In genomic region chr14:104778694-104779331, GRCh38 we compare ENCODE assay signal across 23 cellular contexts. TPM values are rescaled to one million over a fixed set of nuclear protein-coding genes. Genes with fewer than 3 reads are reported as not detected.
DNase-seq lines count a peak whose midpoint lies in the region; ATAC-seq and TF ChIP-seq lines count a peak whose summit lies in the region.
"Had no signal": no experiment of that assay in that cellular context is flagged by ENCODE, and none has a peak within 500 bp of the region (broad histone marks: within the 10 kb centered on the region; RNA-seq: fewer than 3 reads in every experiment).

No MANE protein-coding gene starts in this region.

- H3K27ac Mint-ChIP-seq in naive thymus-derived CD4-positive, alpha-beta T cell = no peak overlapping the region
- H3K27ac Mint-ChIP-seq in activated CD4-positive, alpha-beta T cell treated with anti-CD3 and anti-CD28 coated beads, Interleukin-2, amount 10 ng/mL, durations not matched to agents 24 days and 14 days = no peak overlapping the region
- H3K27ac Mint-ChIP-seq: CD8-positive, alpha-beta T cell; HFFc6 had no signal

- H3K9me3 ChIP-seq in naive thymus-derived CD4-positive, alpha-beta T cell (ENCODE audit: control insufficient read depth in 2 of 3, low read length in 3 of 3) = no peaks in the 10 kb centered on the region
- H3K9me3 ChIP-seq in A673 (ENCODE audit: low read depth, low read length, poor library complexity, severe bottlenecking) = no peaks in the 10 kb centered on the region
- H3K9me3 ChIP-seq: BLaER1, Peyer's patch, SK-N-SH had no signal

- H3K4me1 Mint-ChIP-seq in naive thymus-derived CD4-positive, alpha-beta T cell = no peaks in the 10 kb centered on the region
- no peaks in the 10 kb centered on the region for H3K4me1 Mint-ChIP-seq in activated CD4-positive, alpha-beta T cell treated with anti-CD3 and anti-CD28 coated beads, Interleukin-2, amount 10 ng/mL, durations not matched to agents 24 days and 14 days

- DNase-seq in NCI-H1417 (lab: John Stamatoyannopoulos, UW) (peak in 2 of 3 experiments; percentile 75 to 87), NCI-H1417 treated with DMSO at 0.1 percent for 48 hours (lab: John Stamatoyannopoulos, UW) (no peak), COR-L47 (lab: John Stamatoyannopoulos, UW) (peak; percentile 93), RWPE1 (ENCODE audit: low spot score) (no peak), A673 (ENCODE audit: low spot score) (no peak), posterior vena cava (ENCODE audit: low spot score) (no peak)
- no peak for DNase-seq in naive thymus-derived CD4-positive, alpha-beta T cell
- DNase-seq in activated CD4-positive, alpha-beta T cell treated with anti-CD3 and anti-CD28 coated beads, Interleukin-2, amount 10 ng/mL, durations not matched to agents 24 days and 14 days = no peak
- DNase-seq: DMS79 treated with DMSO at 0.1 percent for 48 hours, GDM1, GM23248, HFFc6, KBM-7, MV-4-11, NCI-H1436 treated with DMSO at 0.1 percent for 48 hours, NCI-H226, NCI-H774, Peyer's patch, SHP77, SK-N-SH had no signal

- H3K36me3 ChIP-seq in naive thymus-derived CD4-positive, alpha-beta T cell (ENCODE audit: control insufficient read depth in 2 of 3, insufficient read depth in 3 of 3, low read length in 3 of 3) = peaks cover 0 to 44% (median 0%) of the 10 kb centered on the region in 3 experiments
- H3K36me3 ChIP-seq in A673 (ENCODE audit: insufficient read depth, low read length, poor library complexity, severe bottlenecking) = peaks cover 20% of the 10 kb centered on the region

- no peak overlapping the region for H3K4me3 ChIP-seq in naive thymus-derived CD4-positive, alpha-beta T cell (ENCODE audit: low read length)
- no peak overlapping the region for H3K4me3 ChIP-seq in A673 (ENCODE audit: low read depth, low read length, poor library complexity, severe bottlenecking)
- H3K4me3 ChIP-seq: BLaER1, GM23248, Peyer's patch had no signal

- H3K27me3 ChIP-seq in naive thymus-derived CD4-positive, alpha-beta T cell (ENCODE audit: control insufficient read depth in 2 of 2, insufficient read depth in 2 of 2, low read length in 2 of 2) = no peaks in the 10 kb centered on the region
- no peaks in the 10 kb centered on the region for H3K27me3 ChIP-seq in A673 (replicated peaks; ENCODE audit: insufficient read depth, low read depth, low read length, poor library complexity)
- H3K27me3 ChIP-seq: BLaER1, Peyer's patch had no signal

- H3K27ac ChIP-seq in RWPE1 = peak overlapping the region; percentile 35
- peak overlapping the region; percentile 2 for H3K27ac ChIP-seq in naive thymus-derived CD4-positive, alpha-beta T cell (ENCODE audit: low read depth, low read length)
- H3K27ac ChIP-seq in A673 (ENCODE audit: low read depth, low read length, poor library complexity, severe bottlenecking) = no peak overlapping the region
- H3K27ac ChIP-seq: 22Rv1, GM23248, Peyer's patch had no signal

- no peaks in the 10 kb centered on the region for H3K27me3 Mint-ChIP-seq in naive thymus-derived CD4-positive, alpha-beta T cell
- H3K27me3 Mint-ChIP-seq in activated CD4-positive, alpha-beta T cell treated with anti-CD3 and anti-CD28 coated beads, Interleukin-2, amount 10 ng/mL, durations not matched to agents 24 days and 14 days = no peaks in the 10 kb centered on the region

- intact Hi-C loops in naive thymus-derived CD4-positive, alpha-beta T cell (cut with micrococcal nuclease) = no loop called here
- intact Hi-C loops in A673 (cut with micrococcal nuclease; ENCODE audit: unreplicated experiment) (no loop called here), posterior vena cava (cut with DNase I) (no loop called here)
- intact Hi-C loops in activated CD4-positive, alpha-beta T cell treated with anti-CD3 and anti-CD28 coated beads, Interleukin-2, amount 10 ng/mL, durations not matched to agents 24 days and 14 days (cut with micrococcal nuclease) = no loop called here

- BruUV-seq in A673 (replicated peaks; lab: Mats Ljungman, UMichigan) = no TSS peak

- H3K4me3 Mint-ChIP-seq in naive thymus-derived CD4-positive, alpha-beta T cell = no peak overlapping the region
- no peak overlapping the region for H3K4me3 Mint-ChIP-seq in activated CD4-positive, alpha-beta T cell treated with anti-CD3 and anti-CD28 coated beads, Interleukin-2, amount 10 ng/mL, durations not matched to agents 24 days and 14 days
- H3K4me3 Mint-ChIP-seq: CD8-positive, alpha-beta T cell; HFFc6 had no signal

- POLR2A ChIA-PET in RWPE1 (lab: Yijun Ruan, JAX; ENCODE audit: low non-redundant PET) = no interaction called here
- POLR2A ChIA-PET in naive thymus-derived CD4-positive, alpha-beta T cell (lab: Charles Lee) = no interaction called here
- POLR2A ChIA-PET in A673 (lab: Charles Lee; ENCODE audit: low non-redundant PET) = interaction anchor here (1.0 kb wide), 1 partner anchor 11 kb away, joined by 3 read pairs; no protein-coding TSS in a partner anchor

- no peaks in the 10 kb centered on the region for H3K4me1 ChIP-seq in naive thymus-derived CD4-positive, alpha-beta T cell (ENCODE audit: control insufficient read depth in 2 of 2, insufficient read depth in 2 of 2, low read length in 2 of 2)
- H3K4me1 ChIP-seq in A673 (ENCODE audit: insufficient read depth, low read length, poor library complexity, severe bottlenecking) = no peaks in the 10 kb centered on the region
- H3K4me1 ChIP-seq: Peyer's patch had no signal

- ATAC-seq in naive thymus-derived CD4-positive, alpha-beta T cell = no peak
- ATAC-seq: CD8-positive, alpha-beta T cell had no signal

- H3K9me3 Mint-ChIP-seq in naive thymus-derived CD4-positive, alpha-beta T cell = no peaks in the 10 kb centered on the region
- H3K9me3 Mint-ChIP-seq in activated CD4-positive, alpha-beta T cell treated with anti-CD3 and anti-CD28 coated beads, Interleukin-2, amount 10 ng/mL, durations not matched to agents 24 days and 14 days = no peaks in the 10 kb centered on the region
- H3K9me3 Mint-ChIP-seq: CD8-positive, alpha-beta T cell; HFFc6 had no signal

- CTCF ChIA-PET in RWPE1 (lab: Yijun Ruan, JAX) (interaction anchor here (0.5 to 0.6 kb wide), 3 partner anchors 29 to 1207 kb away, joined by 3 to 4 read pairs (median 3); no protein-coding TSS in a partner anchor), A673 (lab: Charles Lee) (no interaction called here)
- CTCF ChIA-PET in naive thymus-derived CD4-positive, alpha-beta T cell (lab: Charles Lee) = interaction anchor here (1.4 kb wide), 1 partner anchor 10 kb away, joined by 4 read pairs; no protein-coding TSS in a partner anchor

- H3K36me3 Mint-ChIP-seq in naive thymus-derived CD4-positive, alpha-beta T cell = peaks cover 0 to 8% (median 0%) of the 10 kb centered on the region in 5 donors
- H3K36me3 Mint-ChIP-seq in activated CD4-positive, alpha-beta T cell treated with anti-CD3 and anti-CD28 coated beads, Interleukin-2, amount 10 ng/mL, durations not matched to agents 24 days and 14 days (ENCODE audit: low read depth) = peaks cover 16% of the 10 kb centered on the region

- no peak for TF ChIP-seq CTCF in RWPE1 (conservative IDR thresholded peaks at IDR 0.05; ENCODE audit: low read depth)
- TF ChIP-seq CTCF in A673 (conservative IDR thresholded peaks at IDR 0.05; ENCODE audit: low read depth, low read length) = no peak

RNA-seq across cellular contexts. Expression of gene AKT1, which starts 16.7 kb away (rescaled TPM):
- 100 to 1,000 TPM in 1 of 5 experiments, 10 to 100 TPM in 4; 70.4 to 131 (median 88.9) TPM for total RNA-seq in naive thymus-derived CD4-positive, alpha-beta T cell
- polyA plus RNA-seq in naive thymus-derived CD4-positive, alpha-beta T cell = 10 to 100 TPM in 1 of 2 donors, 1 to 10 TPM in 1; 6.8 to 12.3 TPM
- total RNA-seq in A673 (2021) (123 and 142 TPM in 2 replicates), posterior vena cava (100 to 1,000 TPM; 115 to 143 TPM)
- total RNA-seq in activated CD4-positive, alpha-beta T cell treated with anti-CD3 and anti-CD28 coated beads, Interleukin-2, amount 10 ng/mL, durations not matched to agents 24 days and 14 days = 133 and 143 TPM in 2 replicates

RNA-seq across cellular contexts. Expression of gene ZBTB42, which starts 22.1 kb away (rescaled TPM):
- total RNA-seq in naive thymus-derived CD4-positive, alpha-beta T cell = 10 to 100 TPM in 1 of 5 experiments, 1 to 10 TPM in 4; 3.5 to 11.3 (median 5.5) TPM
- 1 to 10 TPM; 2.1 TPM for polyA plus RNA-seq in naive thymus-derived CD4-positive, alpha-beta T cell
- total RNA-seq in A673 (2021) (1.4 and 2.1 TPM in 2 replicates), posterior vena cava (1 to 10 TPM; 3.3 to 3.8 TPM)
- 4.9 and 5.5 TPM in 2 replicates for total RNA-seq in activated CD4-positive, alpha-beta T cell treated with anti-CD3 and anti-CD28 coated beads, Interleukin-2, amount 10 ng/mL, durations not matched to agents 24 days and 14 days

RNA-seq across cellular contexts. Expression of gene SIVA1, which starts 25.9 kb away (rescaled TPM):
- 10 to 100 TPM; 61.4 to 97.7 (median 77.4) TPM for total RNA-seq in naive thymus-derived CD4-positive, alpha-beta T cell
- 100 to 1,000 TPM; 269 to 276 TPM for polyA plus RNA-seq in naive thymus-derived CD4-positive, alpha-beta T cell
- total RNA-seq in A673 (2021) = 79.6 and 83.0 TPM in 2 replicates
- total RNA-seq in posterior vena cava = 10 to 100 TPM; 58.3 to 66.1 TPM
- 117 and 123 TPM in 2 replicates for total RNA-seq in activated CD4-positive, alpha-beta T cell treated with anti-CD3 and anti-CD28 coated beads, Interleukin-2, amount 10 ng/mL, durations not matched to agents 24 days and 14 days

RNA-seq across cellular contexts. Expression of gene ADSS1, which starts 54.8 kb away (rescaled TPM):
- total RNA-seq in naive thymus-derived CD4-positive, alpha-beta T cell = 1 to 10 TPM in 4 of 5 experiments, under 1 TPM in 1; 0.73 to 4.8 (median 4.2) TPM
- 1 to 10 TPM; 1.1 to 1.8 TPM for polyA plus RNA-seq in naive thymus-derived CD4-positive, alpha-beta T cell
- total RNA-seq in A673 (2021) = 0.37 and 0.52 TPM in 2 replicates
- total RNA-seq in posterior vena cava = 10 to 100 TPM in 1 of 2 donors, 1 to 10 TPM in 1; 8.2 to 10.2 TPM
- total RNA-seq in activated CD4-positive, alpha-beta T cell treated with anti-CD3 and anti-CD28 coated beads, Interleukin-2, amount 10 ng/mL, durations not matched to agents 24 days and 14 days = 0.96 and 1.4 TPM in 2 replicates

Comparison
In these comparisons a context has a peak if more than half of its experiments do, and no peak if none do; other contexts are left out.
1. DNase-seq: peak in NCI-H1417 (2 of 3) and COR-L47 (single experiment); none in NCI-H1417 treated with DMSO at 0.1 percent for 48 hours (single experiment), RWPE1 (single experiment), naive thymus-derived CD4-positive, alpha-beta T cell (0 of 9), A673 (single experiment), posterior vena cava (single experiment) and activated CD4-positive, alpha-beta T cell treated with anti-CD3 and anti-CD28 coated beads, Interleukin-2, amount 10 ng/mL, durations not matched to agents 24 days and 14 days (single experiment).